In genomic region chr17:16001498-16001897, GRCh38 we compare ENCODE assay signal across 10 cellular contexts. TPM values are rescaled to one million over a fixed set of nuclear protein-coding genes. Genes with fewer than 3 reads are reported as not detected.
DNase-seq lines count a peak whose midpoint lies in the region; ATAC-seq, FAIRE-seq and TF ChIP-seq lines count a peak whose summit lies in the region.
"Had no signal": no experiment of that assay in that cellular context is flagged by ENCODE, and none has a peak within 500 bp of the region (broad histone marks: within the 10 kb centered on the region; RNA-seq: fewer than 3 reads in every experiment).

No MANE protein-coding gene starts in this region.

- H3K4me3 ChIP-seq in A549 (peak overlapping the region; percentile 95; the same call in 2 of the 3 replicates), iPS-20b (ENCODE audit: low read length) (peak overlapping the region; percentile 85)

- H3K9me3 ChIP-seq in A549 (peaks cover 21% of the 10 kb centered on the region), iPS-20b (ENCODE audit: insufficient read depth, low read depth, low read length) (peaks cover 6% of the 10 kb centered on the region; the same call in 1 of the 2 replicates)
- H3K9me3 ChIP-seq: neutrophil had no signal

- intact Hi-C loops in sciatic nerve (cut with DNase I): no loop called here

- H3K4me1 Mint-ChIP-seq in activated naive CD8-positive, alpha-beta T cell treated with anti-CD3 and anti-CD28 coated beads, Interleukin-2, amount 10 ng/mL, durations not matched to agents 7 days and 5 days: peaks cover 26% of the 10 kb centered on the region

- H3K9ac ChIP-seq in iPS-20b (ENCODE audit: low read depth, low read length): no peak overlapping the region

- H3K36me3 ChIP-seq in iPS-20b (ENCODE audit: insufficient read depth, low read depth, low read length): peaks cover 64% of the 10 kb centered on the region

- TF ChIP-seq EP300 in A549 (IDR thresholded peaks at IDR 0.05): no peak

- H3K27ac ChIP-seq in A549: no peak overlapping the region
- H3K27ac ChIP-seq in iPS-20b (ENCODE audit: low read length): no peak overlapping the region
- H3K27ac ChIP-seq: neutrophil had no signal

- H3K9me3 Mint-ChIP-seq in activated naive CD8-positive, alpha-beta T cell treated with anti-CD3 and anti-CD28 coated beads, Interleukin-2, amount 10 ng/mL, durations not matched to agents 7 days and 5 days: no peaks in the 10 kb centered on the region

- POLR2A ChIA-PET in A549 (lab: Yijun Ruan, JAX): interaction anchor here (1.2 kb wide), 1 partner anchor 11 kb away, joined by 3 read pairs; no protein-coding TSS in a partner anchor
- POLR2A ChIA-PET in activated naive CD8-positive, alpha-beta T cell treated with anti-CD3 and anti-CD28 coated beads, Interleukin-2, amount 10 ng/mL, durations not matched to agents 7 days and 5 days (lab: Charles Lee): interaction anchor here (0.6 to 4.7 kb wide), 4 partner anchors 11 to 147 kb away, joined by 3 to 37 read pairs (median 4); partner anchors contain the start of gene ADORA2B

- FAIRE-seq in A549 (lab: Jason Lieb, UNC): no peak

- H3K27ac Mint-ChIP-seq in activated naive CD8-positive, alpha-beta T cell treated with anti-CD3 and anti-CD28 coated beads, Interleukin-2, amount 10 ng/mL, durations not matched to agents 7 days and 5 days: peak overlapping the region; percentile 86

- peaks cover 44% of the 10 kb centered on the region for H3K36me3 Mint-ChIP-seq in activated naive CD8-positive, alpha-beta T cell treated with anti-CD3 and anti-CD28 coated beads, Interleukin-2, amount 10 ng/mL, durations not matched to agents 7 days and 5 days

- no peaks in the 10 kb centered on the region for H3K27me3 Mint-ChIP-seq in activated naive CD8-positive, alpha-beta T cell treated with anti-CD3 and anti-CD28 coated beads, Interleukin-2, amount 10 ng/mL, durations not matched to agents 7 days and 5 days

- H3K27me3 ChIP-seq in iPS-20b (ENCODE audit: insufficient read depth, low read length): no peaks in the 10 kb centered on the region
- H3K27me3 ChIP-seq: neutrophil had no signal

- ATAC-seq in A549: no peak
- no peak for ATAC-seq in activated naive CD8-positive, alpha-beta T cell treated with anti-CD3 and anti-CD28 coated beads, Interleukin-2, amount 10 ng/mL, durations not matched to agents 7 days and 5 days (ENCODE audit: low read depth)
- ATAC-seq in GM21619 (IDR thresholded peaks at IDR 0.05; ENCODE audit: unreplicated experiment): no peak
- ATAC-seq in sciatic nerve: no peak

- DNase-seq in A549 (ENCODE audit: low read depth in 1 of 2, low spot score in 1 of 2) (peak in 1 of 2 experiments; percentile 67), HCEC 1CT (peak; percentile 11), pons (ENCODE audit: low spot score) (no peak), NCI-H2196 (lab: John Stamatoyannopoulos, UW; ENCODE audit: unreplicated experiment) (no peak), sciatic nerve (ENCODE audit: low spot score) (no peak)
- no peak for DNase-seq in activated naive CD8-positive, alpha-beta T cell treated with anti-CD3 and anti-CD28 coated beads, Interleukin-2, amount 10 ng/mL, durations not matched to agents 7 days and 5 days
- DNase-seq: NCI-H345 had no signal

- CTCF ChIA-PET in A549 (lab: Yijun Ruan, JAX): interaction anchor here (0.6 to 6.1 kb wide), 5 partner anchors 8 to 254 kb away, joined by 3 to 46 read pairs (median 6); partner anchors contain the start of gene ADORA2B

- TF ChIP-seq POLR2A in A549 (IDR thresholded peaks at IDR 0.05; ENCODE audit: low read length): no peak

- TF ChIP-seq RAD21 in A549 (conservative IDR thresholded peaks at IDR 0.05 in 1 of 2, IDR thresholded peaks at IDR 0.05 in 1 of 2): no peak

- peak overlapping the region; percentile 89; the same call in 2 of the 3 replicates for H3K4me2 ChIP-seq in A549

- H3K4me1 ChIP-seq in A549 (peaks cover 10% of the 10 kb centered on the region; the same call in 1 of the 3 replicates), iPS-20b (ENCODE audit: insufficient read depth, low read length) (peaks cover 6% of the 10 kb centered on the region)

- H3K4me3 Mint-ChIP-seq in activated naive CD8-positive, alpha-beta T cell treated with anti-CD3 and anti-CD28 coated beads, Interleukin-2, amount 10 ng/mL, durations not matched to agents 7 days and 5 days: peak overlapping the region; percentile 89

- TF ChIP-seq CTCF in A549 (IDR thresholded peaks at IDR 0.05): no peak

TF ChIP-seq in A549, 52 proteins besides CTCF, POLR2A, EP300 and RAD21:
- TF ChIP-seq CHD2 (IDR thresholded peaks at IDR 0.05; ENCODE audit: low read length, partially characterized antibody): no peak
- no peak for TF ChIP-seq HOXB5 (CRISPR knock-in tag; IDR thresholded peaks at IDR 0.05)
- no peak for TF ChIP-seq FOSB (CRISPR knock-in tag; IDR thresholded peaks at IDR 0.05)
- no peak for TF ChIP-seq POLR2AphosphoS2 (conservative IDR thresholded peaks at IDR 0.05; ENCODE audit: low read length)
- no peak for TF ChIP-seq HDAC2 (IDR thresholded peaks at IDR 0.05)
- TF ChIP-seq ESRRA (IDR thresholded peaks at IDR 0.05; ENCODE audit: borderline replicate concordance, low read length): no peak
- TF ChIP-seq CBX8 (IDR thresholded peaks at IDR 0.05): no peak
- no peak for TF ChIP-seq ATOH8 (CRISPR knock-in tag; IDR thresholded peaks at IDR 0.05; ENCODE audit: low read depth)
- TF ChIP-seq CBX2 (IDR thresholded peaks at IDR 0.05; ENCODE audit: borderline replicate concordance, low read depth): no peak
- TF ChIP-seq CHD4 (IDR thresholded peaks at IDR 0.05; ENCODE audit: borderline replicate concordance): no peak
- no peak for TF ChIP-seq HOXA7 (CRISPR knock-in tag; IDR thresholded peaks at IDR 0.05)
- TF ChIP-seq REST (IDR thresholded peaks at IDR 0.05): no peak
- no peak for TF ChIP-seq TFCP2L1 (CRISPR knock-in tag; IDR thresholded peaks at IDR 0.05)
- no peak for TF ChIP-seq GATA3 (IDR thresholded peaks at IDR 0.05; ENCODE audit: borderline replicate concordance)
- TF ChIP-seq CEBPB (IDR thresholded peaks at IDR 0.05): no peak

RNA-seq across cellular contexts. Expression of gene TTC19, which starts 1.9 kb away (rescaled TPM):
- polyA plus RNA-seq in A549 (2011; rRNA removed) (16.6 and 23.6 TPM in 2 replicates), A549 (2017; fragmentation: RNase III; extraction: RNeasy Plus Mini Kit Qiagen cat#74134 plus additional on column Dnase treatment) (30.3 to 33.7 TPM (median 31.3 TPM) in 3 replicates)
- polyA plus RNA-seq in A549 (2012; cell fraction: cytosol; rRNA removed): 7.5 and 11.9 TPM in 2 replicates
- polyA plus RNA-seq in A549 (2012; cell fraction: nucleus; rRNA removed): 14.8 and 21.5 TPM in 2 replicates
- polyA minus RNA-seq in A549 (2011; rRNA and poly(A)+ RNA removed): 19.2 and 20.5 TPM in 2 replicates
- total RNA-seq in activated naive CD8-positive, alpha-beta T cell treated with anti-CD3 and anti-CD28 coated beads, Interleukin-2, amount 10 ng/mL, durations not matched to agents 7 days and 5 days: 10 to 100 TPM; 32.5 to 36.7 TPM
- total RNA-seq in sciatic nerve: 32.9 TPM

RNA-seq across cellular contexts. Expression of gene ZSWIM7, which starts 2.0 kb away (rescaled TPM):
- polyA plus RNA-seq in A549 (2011; rRNA removed): 65.5 and 72.7 TPM in 2 replicates
- polyA plus RNA-seq in A549 (2012; cell fraction: cytosol; rRNA removed): 69.6 and 76.1 TPM in 2 replicates
- polyA plus RNA-seq in A549 (2012; cell fraction: nucleus; rRNA removed): 33.4 and 40.0 TPM in 2 replicates
- 56.1 to 62.9 TPM (median 60.0 TPM) in 3 replicates for polyA plus RNA-seq in A549 (2017; fragmentation: RNase III; extraction: RNeasy Plus Mini Kit Qiagen cat#74134 plus additional on column Dnase treatment)
- 17.1 and 24.2 TPM in 2 replicates for polyA minus RNA-seq in A549 (2011; rRNA and poly(A)+ RNA removed)
- total RNA-seq in activated naive CD8-positive, alpha-beta T cell treated with anti-CD3 and anti-CD28 coated beads, Interleukin-2, amount 10 ng/mL, durations not matched to agents 7 days and 5 days: 10 to 100 TPM; 19.6 to 21.8 TPM
- 19.3 TPM for total RNA-seq in sciatic nerve

RNA-seq across cellular contexts. Expression of gene ADORA2B, which starts 56.6 kb away (rescaled TPM):
- 10.2 and 14.4 TPM in 2 replicates for polyA plus RNA-seq in A549 (2011; rRNA removed)
- polyA plus RNA-seq in A549 (2012; cell fraction: cytosol; rRNA removed): 6.1 and 8.5 TPM in 2 replicates
- 7.3 and 7.9 TPM in 2 replicates for polyA plus RNA-seq in A549 (2012; cell fraction: nucleus; rRNA removed)
- 5.7 to 6.3 TPM (median 6.2 TPM) in 3 replicates for polyA plus RNA-seq in A549 (2017; fragmentation: RNase III; extraction: RNeasy Plus Mini Kit Qiagen cat#74134 plus additional on column Dnase treatment)
- 10.2 and 14.4 TPM in 2 replicates for polyA minus RNA-seq in A549 (2011; rRNA and poly(A)+ RNA removed)
- total RNA-seq in activated naive CD8-positive, alpha-beta T cell treated with anti-CD3 and anti-CD28 coated beads, Interleukin-2, amount 10 ng/mL, durations not matched to agents 7 days and 5 days: 1 to 10 TPM; 4.1 to 4.2 TPM
- total RNA-seq in sciatic nerve: 0.67 TPM
